8 cellular contexts compared by ENCODE assay signal in genomic region chr9:76394023-76394895, GRCh38. TPM values are rescaled to one million over a fixed set of nuclear protein-coding genes. Genes with fewer than 3 reads are reported as not detected.
DNase-seq lines count a peak whose midpoint lies in the region; ATAC-seq, FAIRE-seq and TF ChIP-seq lines count a peak whose summit lies in the region.

RFK (minus strand) TSS chr9:76394426; CDS start chr9:76394171, 255 bp downstream.

- peak; percentile 33 to 71 for TF ChIP-seq RAD21 in A549 (conservative IDR thresholded peaks at IDR 0.05 in 1 of 2, IDR thresholded peaks at IDR 0.05 in 1 of 2)

- TF ChIP-seq POLR2A in A549 (IDR thresholded peaks at IDR 0.05; ENCODE audit: low read length) (peak; percentile 55), breast epithelium (IDR thresholded peaks at IDR 0.05) (peak; percentile 15)

- no peaks in the 10 kb centered on the region for H4K20me1 ChIP-seq in smooth muscle cell (ENCODE audit: low read depth)

- CTCF ChIA-PET in A549 (lab: Yijun Ruan, JAX): interaction anchor here (0.5 to 4.8 kb wide), 28 partner anchors 8 to 1006 kb away, joined by 3 to 53 read pairs (median 4); partner anchors contain the start of gene GCNT1

- no peak for FAIRE-seq in A549 (lab: Jason Lieb, UNC)

- no peak; a peak in 1 of 5 replicates for TF ChIP-seq EP300 in A549 (IDR thresholded peaks at IDR 0.05)

- peak within 1 kb of the TSS; percentile 78 for H3K4me2 ChIP-seq in A549
- peak within 1 kb of the TSS; percentile 89 for H3K4me2 ChIP-seq in smooth muscle cell

- DNase-seq in A549 (ENCODE audit: low read depth in 1 of 2, low spot score in 1 of 2) (peak; percentile 74 to 96), NCI-H2107 treated with DMSO at 0.1 percent for 48 hours (lab: John Stamatoyannopoulos, UW; ENCODE audit: unreplicated experiment) (peak; percentile 77), breast epithelium (ENCODE audit: low spot score in 2 of 2) (peak; percentile 68 to 88), smooth muscle cell (lab: John Stamatoyannopoulos, UW; ENCODE audit: unreplicated experiment) (peak; percentile 85)

- POLR2A ChIA-PET in A549 (lab: Yijun Ruan, JAX): interaction anchor here (0.6 to 3.5 kb wide), 14 partner anchors 10 to 739 kb away, joined by 3 to 102 read pairs (median 4); partner anchors contain the start of gene PCSK5

- H3K27me3 ChIP-seq in breast epithelium (no peaks in the 10 kb centered on the region), iPS-20b (ENCODE audit: insufficient read depth, low read length) (no peaks in the 10 kb centered on the region), smooth muscle cell (ENCODE audit: low read depth) (no peaks in the 10 kb centered on the region)

- no peaks in the 10 kb centered on the region for H3K36me3 ChIP-seq in breast epithelium
- peaks cover 18% of the 10 kb centered on the region; the same call in 1 of the 2 replicates for H3K36me3 ChIP-seq in iPS-20b (ENCODE audit: insufficient read depth, low read depth, low read length)
- no peaks in the 10 kb centered on the region for H3K36me3 ChIP-seq in smooth muscle cell (ENCODE audit: low read depth)

- peaks cover 9% of the 10 kb centered on the region for H3F3A ChIP-seq in smooth muscle cell (ENCODE audit: low read depth)

- TF ChIP-seq CTCF in A549 (IDR thresholded peaks at IDR 0.05) (peak; percentile 48), VCaP (conservative IDR thresholded peaks at IDR 0.05) (peak; percentile 66), breast epithelium (IDR thresholded peaks at IDR 0.05) (peak in 2 of 3 donors; percentile 16 to 27), smooth muscle cell (IDR thresholded peaks at IDR 0.05; ENCODE audit: borderline replicate concordance, insufficient read depth, poor library complexity, severe bottlenecking) (peak; percentile 18)

- H3K4me1 ChIP-seq in A549 (peaks cover 30% of the 10 kb centered on the region), breast epithelium (no peaks in the 10 kb centered on the region), iPS-20b (ENCODE audit: insufficient read depth, low read length) (no peaks in the 10 kb centered on the region), smooth muscle cell (ENCODE audit: low read depth) (peaks cover 6% of the 10 kb centered on the region)

- ATAC-seq in A549 (peak; percentile 91 to 92), GM18519 (IDR thresholded peaks at IDR 0.05; ENCODE audit: low FRiP score, unreplicated experiment) (peak; percentile 62), HG03060 (IDR thresholded peaks at IDR 0.05; ENCODE audit: low read depth, unreplicated experiment) (peak; percentile 45)

- H3K27ac ChIP-seq in A549 (peak within 1 kb of the TSS; percentile 98), VCaP (peak within 1 kb of the TSS; percentile 90), breast epithelium (peak within 1 kb of the TSS; percentile 94), iPS-20b (ENCODE audit: low read length) (peak within 1 kb of the TSS; percentile 62), smooth muscle cell (ENCODE audit: low read depth) (peak within 1 kb of the TSS; percentile 96)

- H3K4me3 ChIP-seq in A549 (peak within 1 kb of the TSS; percentile 87), breast epithelium (peak within 1 kb of the TSS; percentile 80 to 91 (median 81)), iPS-20b (ENCODE audit: low read length) (peak within 1 kb of the TSS; percentile 95), smooth muscle cell (peak within 1 kb of the TSS; percentile 86)

- no peaks in the 10 kb centered on the region for H3K9me3 ChIP-seq in A549
- peaks cover 0 to 6% of the 10 kb centered on the region in 2 donors for H3K9me3 ChIP-seq in breast epithelium
- no peaks in the 10 kb centered on the region for H3K9me3 ChIP-seq in iPS-20b (ENCODE audit: insufficient read depth, low read depth, low read length)
- H3K9me3 ChIP-seq in smooth muscle cell (replicated peaks; ENCODE audit: low read depth): no peaks in the 10 kb centered on the region

- intact Hi-C loops in breast epithelium (cut with DNase I; ENCODE audit: low total_unique reads): no loop called here

- 2% methylated on average over 27 of the region's 91 CpGs for WGBS in A549 (ENCODE audit: missing lambda C conversion rate)
- under 1% methylated on average over 70 of the region's 91 CpGs for WGBS in smooth muscle cell (ENCODE audit: low lambda C conversion rate)

- peak within 1 kb of the TSS; percentile 97 for H2AFZ ChIP-seq in smooth muscle cell (ENCODE audit: low read depth)

- H3K9ac ChIP-seq in iPS-20b (ENCODE audit: low read depth, low read length) (peak within 1 kb of the TSS; percentile 95), smooth muscle cell (ENCODE audit: low read depth) (peak within 1 kb of the TSS; percentile 91)

- H3K79me2 ChIP-seq in smooth muscle cell (ENCODE audit: low read depth): no peaks in the 10 kb centered on the region

TF ChIP-seq in A549, 52 proteins besides CTCF, POLR2A, EP300 and RAD21 (continues in another document):
- peak; percentile 56; the same call in 1 of the 3 replicates for TF ChIP-seq BCL3 (IDR thresholded peaks at IDR 0.05)
- no peak for TF ChIP-seq FOXS1 (CRISPR knock-in tag; IDR thresholded peaks at IDR 0.05)
- 0 out of 2 replicates have a peak, but pooled peaks have one; percentile 45 for TF ChIP-seq HMGXB4 (CRISPR knock-in tag; IDR thresholded peaks at IDR 0.05; ENCODE audit: borderline replicate concordance)
- TF ChIP-seq HOXB5 (CRISPR knock-in tag; IDR thresholded peaks at IDR 0.05): no peak
- TF ChIP-seq MAX (IDR thresholded peaks at IDR 0.05): peak; percentile 66; the same call in 1 of the 2 replicates
- peak; percentile 72 for TF ChIP-seq SMC3 (IDR thresholded peaks at IDR 0.05)
- TF ChIP-seq HEYL (CRISPR knock-in tag; IDR thresholded peaks at IDR 0.05): no peak
- peak; percentile 36; the same call in 1 of the 2 replicates for TF ChIP-seq RFX5 (IDR thresholded peaks at IDR 0.05)
- peak; percentile 57 for TF ChIP-seq PHF8 (IDR thresholded peaks at IDR 0.05; ENCODE audit: borderline replicate concordance, low read depth)
- TF ChIP-seq CBX2 (IDR thresholded peaks at IDR 0.05; ENCODE audit: borderline replicate concordance, low read depth): no peak
- no peak for TF ChIP-seq KDM1A (IDR thresholded peaks at IDR 0.05; ENCODE audit: low read depth)
- peak; percentile 72; the same call in 1 of the 2 replicates for TF ChIP-seq MYC (IDR thresholded peaks at IDR 0.05; ENCODE audit: borderline replicate concordance, low read length)
- TF ChIP-seq FOSL2 (IDR thresholded peaks at IDR 0.05): no peak
- TF ChIP-seq FOSL2 (CRISPR knock-in tag; IDR thresholded peaks at IDR 0.05): peak; percentile 5; the same call in 1 of the 2 replicates
- no peak for TF ChIP-seq RARB (CRISPR knock-in tag; IDR thresholded peaks at IDR 0.05)
- no peak for TF ChIP-seq PBX3 (IDR thresholded peaks at IDR 0.05)
- TF ChIP-seq JUN (IDR thresholded peaks at IDR 0.05): peak; percentile 45 to 91
- TF ChIP-seq E2F6 (IDR thresholded peaks at IDR 0.05; ENCODE audit: borderline replicate concordance, low read depth): peak; percentile 65

RNA-seq across cellular contexts. Expression of gene RFK, which starts in this region (rescaled TPM):
- polyA plus RNA-seq in A549 (2011; rRNA removed) (130 and 184 TPM in 2 replicates), A549 (2017; fragmentation: RNase III; extraction: RNeasy Plus Mini Kit Qiagen cat#74134 plus additional on column Dnase treatment) (43.1 to 56.7 TPM (median 50.5 TPM) in 3 replicates), smooth muscle cell (14.2 and 18.3 TPM in 2 replicates)
- polyA plus RNA-seq in A549 (2012; cell fraction: cytosol; rRNA removed): 22.4 and 34.2 TPM in 2 replicates
- 8.7 and 11.8 TPM in 2 replicates for polyA plus RNA-seq in A549 (2012; cell fraction: nucleus; rRNA removed)
- polyA minus RNA-seq in A549 (2011; rRNA and poly(A)+ RNA removed): 20.9 and 23.0 TPM in 2 replicates
- total RNA-seq in breast epithelium (10 to 100 TPM; 12.2 to 26.2 (median 23.9) TPM), smooth muscle cell (22.8 and 25.2 TPM in 2 replicates)

Comparison
In these comparisons a context has a peak if more than half of its experiments do, and no peak if none do; other contexts are left out.
1. Peak in every context shown above with its lines: DNase-seq, ATAC-seq, H3K4me3 ChIP-seq and H3K27ac ChIP-seq.